14 cellular contexts compared by ENCODE assay signal in the genomic region with DNA sequence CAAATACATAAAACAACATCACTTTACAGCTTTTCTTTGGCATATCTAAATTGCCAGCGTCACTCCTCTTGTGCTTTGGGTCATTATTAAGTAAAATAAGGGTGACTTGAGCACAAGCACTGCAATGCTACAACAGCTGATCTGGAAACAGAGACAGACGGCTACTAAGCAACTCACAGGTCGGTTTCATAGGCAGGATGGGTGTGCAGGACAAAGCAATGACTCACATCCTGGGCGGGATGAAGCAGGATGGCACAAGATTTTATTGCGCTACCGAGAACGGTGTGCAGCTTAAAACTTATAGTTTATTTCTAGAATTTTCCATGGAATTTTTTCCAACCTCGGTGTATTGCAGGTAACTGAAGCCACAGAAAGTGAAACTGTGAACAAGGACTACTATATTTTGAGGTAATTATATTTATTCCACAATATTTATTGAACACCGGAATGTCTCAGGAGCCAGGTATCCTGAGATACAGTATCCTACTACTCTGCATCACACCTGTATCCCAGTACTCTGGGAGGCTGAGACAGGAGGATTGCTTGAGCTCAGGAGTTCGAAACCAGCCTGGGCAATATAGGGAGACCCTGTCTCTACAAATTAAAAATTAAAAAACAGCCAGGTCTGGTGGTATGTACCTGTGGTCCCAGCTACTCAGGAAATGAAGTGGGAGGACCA.
A peak's percentile ranks its signal among the peaks of the same experiment; 100 is the strongest.
DNase-seq lines count a peak whose midpoint lies in the region; FAIRE-seq and TF ChIP-seq lines count a peak whose summit lies in the region.
"Had no signal": no experiment of that assay in that cellular context is flagged by ENCODE, and none has a peak within 500 bp of the region (broad histone marks: within the 10 kb centered on the region; RNA-seq: fewer than 3 reads in every experiment).

No MANE protein-coding gene starts in this region.

- H4K91ac ChIP-seq in H9 (ENCODE audit: insufficient read length, low read depth, low read length), result no peak overlapping the region

- no peak overlapping the region for H3K23ac ChIP-seq in H9 (ENCODE audit: insufficient read length, low read depth, low read length)

- H2BK120ac ChIP-seq in H9 (ENCODE audit: low read depth, low read length, poor library complexity, severe bottlenecking), result no peak overlapping the region

- no peaks in the 10 kb centered on the region for H3K9me3 ChIP-seq in H9 (ENCODE audit: control insufficient read depth, low read depth, low read length)
- H3K9me3 ChIP-seq: esophagus muscularis mucosa, stomach had no signal

- no peak overlapping the region for H4K5ac ChIP-seq in H9 (ENCODE audit: insufficient read length, low read depth, low read length)

- WGBS in H9 (ENCODE audit: extremely low coverage, insufficient read length, low lambda C conversion rate), result no CpG with 5 or more reads among the region's 10 CpGs

- no peaks in the 10 kb centered on the region for H3K79me2 ChIP-seq in H9 (ENCODE audit: insufficient read depth, low read length)

- H2BK15ac ChIP-seq in H9 (ENCODE audit: low read depth, low read length), result no peak overlapping the region

- H3K4me1 ChIP-seq in H9 (ENCODE audit: insufficient read depth, low read length), result peaks cover 6% of the 10 kb centered on the region; the same call in 1 of the 2 replicates

- no peak overlapping the region for H2AK5ac ChIP-seq in H9 (ENCODE audit: insufficient read length, low read length)

- no peak for DNase-seq in H9
- peak; percentile 60 for DNase-seq in RCC 7860 (ENCODE audit: low spot score)
- peak; percentile 40 for DNase-seq in fibroblast of mammary gland (ENCODE audit: low read depth)
- peak; percentile 52 for DNase-seq in pulmonary artery endothelial cell (ENCODE audit: low read depth, low spot score)
- DNase-seq in H7, result no peak
- DNase-seq in amygdala (lab: John Stamatoyannopoulos, UW), result no peak
- DNase-seq in NCI-H2171 treated with DMSO at 0.1 percent for 48 hours (lab: John Stamatoyannopoulos, UW), result no peak
- no peak for DNase-seq in coronary artery (ENCODE audit: low spot score)
- DNase-seq: activated CD4-positive, alpha-beta T cell treated with anti-CD3 and anti-CD28 coated beads, Interleukin-2, amount 50 U/mL, for 1 hour; activated naive CD8-positive, alpha-beta T cell treated with anti-CD3 and anti-CD28 coated beads for 36 hours; DMS153; NCI-H2029; stomach had no signal

- H3K14ac ChIP-seq in H9 (ENCODE audit: insufficient read depth, low read length), result no peak overlapping the region

- no peak for FAIRE-seq in RCC 7860 (lab: Jason Lieb, UNC)

- no peak overlapping the region for H3T11ph ChIP-seq in H9 (ENCODE audit: low read length)

- H4K8ac ChIP-seq in H9 (replicated peaks; ENCODE audit: insufficient read length, low read depth, low read length), result no peak overlapping the region

- no peaks in the 10 kb centered on the region for H3K23me2 ChIP-seq in H9 (ENCODE audit: insufficient read length, low read depth, low read length, poor library complexity, severe bottlenecking)

- H2BK12ac ChIP-seq in H9 (ENCODE audit: insufficient read length, low read depth, low read length), result no peak overlapping the region

- H4K20me1 ChIP-seq in H9 (ENCODE audit: control insufficient read depth, insufficient read depth, insufficient read length), result no peaks in the 10 kb centered on the region

- peaks cover 23 to 27% of the 10 kb centered on the region in 2 experiments for H3K4me1 Mint-ChIP-seq in H9
- H3K4me1 Mint-ChIP-seq: activated naive CD8-positive, alpha-beta T cell treated with anti-CD3 and anti-CD28 coated beads for 36 hours had no signal

- no peak overlapping the region for H2BK20ac ChIP-seq in H9 (ENCODE audit: low read depth, low read length, poor library complexity, severe bottlenecking)

- no peaks in the 10 kb centered on the region for H3K36me3 ChIP-seq in H7 (replicated peaks; ENCODE audit: control insufficient read depth, insufficient read depth, low read length)
- H3K36me3 ChIP-seq: esophagus muscularis mucosa, stomach had no signal

- no peak overlapping the region for H2AFZ ChIP-seq in H9 (ENCODE audit: low read length)

- no peak overlapping the region for H3K4me2 ChIP-seq in H9 (ENCODE audit: insufficient read depth, insufficient read length, low read length)

- TF ChIP-seq CTCF in H9 (conservative IDR thresholded peaks at IDR 0.05) (no peak), fibroblast of mammary gland (conservative IDR thresholded peaks at IDR 0.05; ENCODE audit: control insufficient read depth, insufficient read depth, low read depth, low read length) (no peak), coronary artery (IDR thresholded peaks at IDR 0.05) (no peak)

- peak overlapping the region in 2 of 3 experiments; percentile 5 to 72; a peak in 1 of 7 replicates for H3K27ac Mint-ChIP-seq in H9
- H3K27ac Mint-ChIP-seq: activated naive CD8-positive, alpha-beta T cell treated with anti-CD3 and anti-CD28 coated beads for 36 hours had no signal

- no peak overlapping the region for H3K9ac ChIP-seq in H9 (ENCODE audit: extremely low read depth, insufficient read length, low read length)

- no peak overlapping the region for H3K4me3 Mint-ChIP-seq in H9
- H3K4me3 Mint-ChIP-seq: activated naive CD8-positive, alpha-beta T cell treated with anti-CD3 and anti-CD28 coated beads for 36 hours had no signal

- no peak overlapping the region for H3K4ac ChIP-seq in H9 (ENCODE audit: low read depth, low read length)

- H3K79me1 ChIP-seq in H9 (ENCODE audit: insufficient read depth, low read depth, low read length, poor library complexity, severe bottlenecking), result no peaks in the 10 kb centered on the region

- no peaks in the 10 kb centered on the region for H3K9me3 Mint-ChIP-seq in H9
- H3K9me3 Mint-ChIP-seq: activated naive CD8-positive, alpha-beta T cell treated with anti-CD3 and anti-CD28 coated beads for 36 hours had no signal

- H3K27me3 Mint-ChIP-seq in H9 (ENCODE audit: low read depth), result no peaks in the 10 kb centered on the region

- H3K18ac ChIP-seq in H9 (ENCODE audit: insufficient read length, low read depth, low read length), result no peak overlapping the region

- H3K36me3 Mint-ChIP-seq in H9 (ENCODE audit: insufficient read depth in 1 of 3, low read depth in 3 of 3), result no peaks in the 10 kb centered on the region
- H3K36me3 Mint-ChIP-seq: activated naive CD8-positive, alpha-beta T cell treated with anti-CD3 and anti-CD28 coated beads for 36 hours had no signal

- H3K27ac ChIP-seq in H9 (ENCODE audit: insufficient read length, low read depth, low read length) (no peak overlapping the region), coronary artery (peak overlapping the region in 1 of 2 donors; percentile 35)
- H3K27ac ChIP-seq: esophagus muscularis mucosa had no signal

- no peak overlapping the region for H3K56ac ChIP-seq in H9 (ENCODE audit: insufficient read length, low read depth, low read length)

- H3K27me3 ChIP-seq in H9 (ENCODE audit: insufficient read depth, low read length) (no peaks in the 10 kb centered on the region), H7 (ENCODE audit: control insufficient read depth, insufficient read depth, low read length) (no peaks in the 10 kb centered on the region)
- H3K27me3 ChIP-seq: esophagus muscularis mucosa, stomach had no signal

- H2BK5ac ChIP-seq in H9 (ENCODE audit: insufficient read length, low read length), result no peak overlapping the region

- H3K4me3 ChIP-seq in fibroblast of mammary gland (ENCODE audit: control insufficient read depth, low read depth, low read length) (no peak overlapping the region), H7 (ENCODE audit: insufficient read depth, low read depth, low read length) (no peak overlapping the region), coronary artery (no peak overlapping the region)
- H3K4me3 ChIP-seq: esophagus muscularis mucosa, stomach had no signal

Comparison
In these comparisons a context has a peak if more than half of its experiments do, and no peak if none do; other contexts are left out.
1. DNase-seq: peak in RCC 7860 (single experiment), fibroblast of mammary gland (single experiment) and pulmonary artery endothelial cell (single experiment); none in H9 (single experiment), H7 (single experiment), amygdala (0 of 56), NCI-H2171 treated with DMSO at 0.1 percent for 48 hours (single experiment) and coronary artery (single experiment).